ENCODE assay signal across 17 cellular contexts in genomic region chr6:38020593-38020992, GRCh38.
DNase-seq lines count a peak whose midpoint lies in the region; ATAC-seq lines count a peak whose summit lies in the region.
"Had no signal": no experiment of that assay in that cellular context is flagged by ENCODE, and none has a peak within 500 bp of the region (broad histone marks: within the 10 kb centered on the region; RNA-seq: fewer than 3 reads in every experiment).

No MANE protein-coding gene starts in this region.

- no peaks in the 10 kb centered on the region for H3K27me3 Mint-ChIP-seq in stimulated activated naive B cell treated with anti-CD40 and anti-IgM and Interleukin-4, amounts not matched to agents 10 μg/mL and 1 μg/mL and 100 μg/mL, for 72 hours
- H3K27me3 Mint-ChIP-seq: CD4-positive, alpha-beta T cell had no signal

- peaks cover 2 to 3% of the 10 kb centered on the region in 2 donors for H3K9me3 Mint-ChIP-seq in stimulated activated naive B cell treated with anti-CD40 and anti-IgM and Interleukin-4, amounts not matched to agents 10 μg/mL and 1 μg/mL and 100 μg/mL, for 72 hours
- H3K9me3 Mint-ChIP-seq: CD4-positive, alpha-beta T cell had no signal

- no peak overlapping the region for H3K27ac Mint-ChIP-seq in stimulated activated naive B cell treated with anti-CD40 and anti-IgM and Interleukin-4, amounts not matched to agents 10 μg/mL and 1 μg/mL and 100 μg/mL, for 72 hours
- H3K27ac Mint-ChIP-seq: CD4-positive, alpha-beta T cell; WTC11 had no signal

- H3K4me3 Mint-ChIP-seq in stimulated activated naive B cell treated with anti-CD40 and anti-IgM and Interleukin-4, amounts not matched to agents 10 μg/mL and 1 μg/mL and 100 μg/mL, for 72 hours = no peak overlapping the region
- H3K4me3 Mint-ChIP-seq: CD4-positive, alpha-beta T cell; neural crest cell; WTC11 had no signal

- H3K4me1 Mint-ChIP-seq in stimulated activated naive B cell treated with anti-CD40 and anti-IgM and Interleukin-4, amounts not matched to agents 10 μg/mL and 1 μg/mL and 100 μg/mL, for 72 hours = peaks cover 18 to 35% of the 10 kb centered on the region in 2 donors

- DNase-seq in DMS153 (lab: John Stamatoyannopoulos, UW) (peak; percentile 63), NCI-H1417 (lab: John Stamatoyannopoulos, UW) (peak; percentile 5 to 93 (median 63)), NCI-H524 treated with DMSO at 0.1 percent for 48 hours (lab: John Stamatoyannopoulos, UW) (peak; percentile 14), cerebellum (ENCODE audit: low spot score) (peak; percentile 7), AG08396 (ENCODE audit: low spot score) (no peak)
- DNase-seq in stimulated activated naive B cell treated with anti-CD40 and anti-IgM and Interleukin-4, amounts not matched to agents 10 μg/mL and 1 μg/mL and 100 μg/mL, for 72 hours = no peak
- DNase-seq: activated CD4-positive, alpha-beta T cell treated with anti-CD3 and anti-CD28 coated beads, Interleukin-2, amount 50 U/mL, for 48 hours; CD4-positive, alpha-beta T cell; Kasumi-1; mucosa of descending colon; NCI-H526 treated with DMSO at 0.1 percent for 48 hours; small intestine; stimulated activated naive CD4-positive, alpha-beta T cell treated with Interleukin-2 at 50 U/mL for 16 hours; thyroid gland had no signal

- no peak for ATAC-seq in stimulated activated naive B cell treated with anti-CD40 and anti-IgM and Interleukin-4, amounts not matched to agents 10 μg/mL and 1 μg/mL and 100 μg/mL, for 72 hours (replicated peaks)
- no peak for ATAC-seq in GM19035 (IDR thresholded peaks at IDR 0.05; ENCODE audit: unreplicated experiment)
- ATAC-seq: mucosa of descending colon, WTC11 had no signal

- peaks cover 0 to 14% of the 10 kb centered on the region in 2 donors for H3K36me3 Mint-ChIP-seq in stimulated activated naive B cell treated with anti-CD40 and anti-IgM and Interleukin-4, amounts not matched to agents 10 μg/mL and 1 μg/mL and 100 μg/mL, for 72 hours

Comparison
In these comparisons a context has a peak if more than half of its experiments do, and no peak if none do; other contexts are left out.
1. DNase-seq: peak in DMS153 (single experiment), NCI-H1417 (3 of 3), NCI-H524 treated with DMSO at 0.1 percent for 48 hours (single experiment) and cerebellum (single experiment); none in stimulated activated naive B cell treated with anti-CD40 and anti-IgM and Interleukin-4, amounts not matched to agents 10 μg/mL and 1 μg/mL and 100 μg/mL, for 72 hours (single experiment) and AG08396 (single experiment).